12 cellular contexts compared by ENCODE assay signal in the genomic region with DNA sequence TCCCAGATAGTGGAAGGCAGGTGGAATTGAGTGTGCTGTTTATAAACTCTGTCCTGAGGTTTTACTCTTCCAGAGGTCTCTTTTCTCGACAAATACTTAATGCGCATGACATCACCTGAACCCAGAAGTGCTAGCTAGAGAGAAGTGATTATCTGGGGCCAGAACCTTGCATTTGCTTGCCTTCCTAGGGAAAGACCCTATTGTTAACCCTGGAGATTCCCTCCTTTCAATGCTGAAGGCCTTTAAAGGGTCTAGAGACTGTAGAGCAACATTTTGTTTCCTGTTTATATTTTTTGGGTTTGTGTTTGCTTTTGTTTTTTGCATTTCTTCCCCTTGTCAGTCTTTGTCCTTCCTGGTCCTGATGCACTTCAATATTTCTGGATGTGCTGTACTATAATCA. TPM values are rescaled to one million over a fixed set of nuclear protein-coding genes. Genes with fewer than 3 reads are reported as not detected.
A peak's percentile ranks its signal among the peaks of the same experiment; 100 is the strongest.
DNase-seq lines count a peak whose midpoint lies in the region; ATAC-seq and TF ChIP-seq lines count a peak whose summit lies in the region.
"Had no signal": no experiment of that assay in that cellular context is flagged by ENCODE, and none has a peak within 500 bp of the region (broad histone marks: within the 10 kb centered on the region; RNA-seq: fewer than 3 reads in every experiment).

No MANE protein-coding gene starts in this region.

- H2BK20ac ChIP-seq in IMR-90 (ENCODE audit: low read depth, low read length): peak overlapping the region; percentile 27; the same call in 1 of the 2 replicates

- CTCF ChIA-PET in IMR-90 (lab: Yijun Ruan, JAX): interaction anchor here (0.6 kb wide), 1 partner anchor 135 kb away, joined by 3 read pairs; no protein-coding TSS in a partner anchor

- 0 out of 2 replicates have a peak overlapping the region, but pooled peaks have one; percentile 75 for H2AK5ac ChIP-seq in IMR-90 (ENCODE audit: low read depth, low read length)

- peaks cover 19 to 80% of the 10 kb centered on the region in 2 experiments; a peak in 3 of 4 replicates for H3K79me1 ChIP-seq in IMR-90 (ENCODE audit: low read depth in 1 of 2, low read length in 2 of 2)

- no peak overlapping the region for H3K4me3 Mint-ChIP-seq in activated T-helper 1 cell treated with anti-CD3 and anti-CD28 coated beads, Interleukin-12 subunit alpha, Interleukin-12 subunit beta, Interleukin-2, Interleukin-4 antibody, amounts not matched to agents 30 ng/mL and 10 ng/mL and 1 ng/mL, durations not matched to agents 14 hours and 24 hours and 36 hours
- H3K4me3 Mint-ChIP-seq in stimulated activated memory B cell treated with anti-CD40 and anti-IgM and Interleukin-4, amounts not matched to agents 10 μg/mL and 1 μg/mL and 100 μg/mL, for 72 hours: no peak overlapping the region
- H3K4me3 Mint-ChIP-seq: mesothelial cell of epicardium had no signal

- H3K4me3 ChIP-seq in IMR-90 (ENCODE audit: insufficient read depth, low read depth, low read length) (no peak overlapping the region), gastroesophageal sphincter (no peak overlapping the region), Karpas-422 (ENCODE audit: low read length) (no peak overlapping the region)
- H3K4me3 ChIP-seq: right lobe of liver had no signal

- H4K8ac ChIP-seq in IMR-90 (ENCODE audit: low read depth in 2 of 2, low read length in 2 of 2): peak overlapping the region in 1 of 2 experiments; percentile 6; a peak in 1 of 4 replicates

- H2AFZ ChIP-seq in IMR-90 (replicated peaks; ENCODE audit: low read length, poor library complexity): no peak overlapping the region
- H2AFZ ChIP-seq in Karpas-422 (ENCODE audit: low read length): no peak overlapping the region

- peak overlapping the region; percentile 69; the same call in 1 of the 2 replicates for H3K23ac ChIP-seq in IMR-90 (ENCODE audit: low read depth, low read length)

- H3K18ac ChIP-seq in IMR-90 (ENCODE audit: low read depth, low read length): peak overlapping the region; percentile 30; the same call in 1 of the 2 replicates

- H3K27ac Mint-ChIP-seq in activated T-helper 1 cell treated with anti-CD3 and anti-CD28 coated beads, Interleukin-12 subunit alpha, Interleukin-12 subunit beta, Interleukin-2, Interleukin-4 antibody, amounts not matched to agents 30 ng/mL and 10 ng/mL and 1 ng/mL, durations not matched to agents 14 hours and 24 hours and 36 hours: peak overlapping the region; percentile 90
- peak overlapping the region; percentile 38 for H3K27ac Mint-ChIP-seq in stimulated activated memory B cell treated with anti-CD40 and anti-IgM and Interleukin-4, amounts not matched to agents 10 μg/mL and 1 μg/mL and 100 μg/mL, for 72 hours
- H3K27ac Mint-ChIP-seq: mesothelial cell of epicardium had no signal

- H3K9me3 ChIP-seq in IMR-90 (ENCODE audit: control insufficient read depth, insufficient read depth, low read length) (no peaks in the 10 kb centered on the region), gastroesophageal sphincter (no peaks in the 10 kb centered on the region), Karpas-422 (ENCODE audit: low read length) (no peaks in the 10 kb centered on the region)
- H3K9me3 ChIP-seq: right lobe of liver had no signal

- H3K4me1 Mint-ChIP-seq in activated T-helper 1 cell treated with anti-CD3 and anti-CD28 coated beads, Interleukin-12 subunit alpha, Interleukin-12 subunit beta, Interleukin-2, Interleukin-4 antibody, amounts not matched to agents 30 ng/mL and 10 ng/mL and 1 ng/mL, durations not matched to agents 14 hours and 24 hours and 36 hours (ENCODE audit: low read depth): peaks cover 64% of the 10 kb centered on the region
- H3K4me1 Mint-ChIP-seq in stimulated activated memory B cell treated with anti-CD40 and anti-IgM and Interleukin-4, amounts not matched to agents 10 μg/mL and 1 μg/mL and 100 μg/mL, for 72 hours: peaks cover 11% of the 10 kb centered on the region

- TF ChIP-seq CTCF in IMR-90 (conservative IDR thresholded peaks at IDR 0.05; ENCODE audit: low read depth, low read length) (no peak), gastroesophageal sphincter (IDR thresholded peaks at IDR 0.05) (no peak)

- peak overlapping the region; percentile 40; the same call in 1 of the 2 replicates for H3K4me2 ChIP-seq in IMR-90 (ENCODE audit: low read depth, low read length)
- H3K4me2 ChIP-seq in Karpas-422 (ENCODE audit: low read depth, low read length, poor library complexity, severe bottlenecking): no peak overlapping the region

- POLR2A ChIA-PET in IMR-90 (lab: Charles Lee; ENCODE audit: unreplicated experiment): no interaction called here

- H3K56ac ChIP-seq in IMR-90 (ENCODE audit: extremely low read depth, insufficient read depth, low read length): peak overlapping the region; percentile 56

- no peaks in the 10 kb centered on the region for H3K9me3 Mint-ChIP-seq in activated T-helper 1 cell treated with anti-CD3 and anti-CD28 coated beads, Interleukin-12 subunit alpha, Interleukin-12 subunit beta, Interleukin-2, Interleukin-4 antibody, amounts not matched to agents 30 ng/mL and 10 ng/mL and 1 ng/mL, durations not matched to agents 14 hours and 24 hours and 36 hours
- no peaks in the 10 kb centered on the region for H3K9me3 Mint-ChIP-seq in stimulated activated memory B cell treated with anti-CD40 and anti-IgM and Interleukin-4, amounts not matched to agents 10 μg/mL and 1 μg/mL and 100 μg/mL, for 72 hours
- H3K9me3 Mint-ChIP-seq: mesothelial cell of epicardium had no signal

- TF ChIP-seq EP300 in gastroesophageal sphincter (IDR thresholded peaks at IDR 0.05): no peak

- peak overlapping the region; percentile 74 for H3K4ac ChIP-seq in IMR-90 (ENCODE audit: low read depth, low read length)

- DNase-seq in IMR-90 (no peak), Karpas-422 (no peak), GDM1 (lab: John Stamatoyannopoulos, UW) (no peak)
- no peak for DNase-seq in activated T-helper 1 cell treated with anti-CD3 and anti-CD28 coated beads, Interleukin-12 subunit alpha, Interleukin-12 subunit beta, Interleukin-2, Interleukin-4 antibody, amounts not matched to agents 30 ng/mL and 10 ng/mL and 1 ng/mL, durations not matched to agents 14 hours and 24 hours and 36 hours (ENCODE audit: low spot score)
- DNase-seq: activated gamma-delta T cell treated with Interleukin-2 at 50 U/mL for 16 hours, head of caudate nucleus, KBM-7, right lobe of liver had no signal

- TF ChIP-seq RAD21 in IMR-90 (IDR thresholded peaks at IDR 0.05; ENCODE audit: low read length): no peak

- peaks cover 25% of the 10 kb centered on the region for H3K36me3 Mint-ChIP-seq in activated T-helper 1 cell treated with anti-CD3 and anti-CD28 coated beads, Interleukin-12 subunit alpha, Interleukin-12 subunit beta, Interleukin-2, Interleukin-4 antibody, amounts not matched to agents 30 ng/mL and 10 ng/mL and 1 ng/mL, durations not matched to agents 14 hours and 24 hours and 36 hours (ENCODE audit: low read depth)
- peaks cover 9% of the 10 kb centered on the region for H3K36me3 Mint-ChIP-seq in stimulated activated memory B cell treated with anti-CD40 and anti-IgM and Interleukin-4, amounts not matched to agents 10 μg/mL and 1 μg/mL and 100 μg/mL, for 72 hours

- intact Hi-C loops in IMR-90 (cut with micrococcal nuclease): no loop called here
- intact Hi-C loops in activated T-helper 1 cell treated with anti-CD3 and anti-CD28 coated beads, Interleukin-12 subunit alpha, Interleukin-12 subunit beta, Interleukin-2, Interleukin-4 antibody, amounts not matched to agents 30 ng/mL and 10 ng/mL and 1 ng/mL, durations not matched to agents 14 hours and 24 hours and 36 hours (cut with micrococcal nuclease): loop anchor here (1.0 to 2.0 kb wide), 3 partner anchors 10 to 14 kb away; no protein-coding TSS in a partner anchor

- H3K27me3 Mint-ChIP-seq in activated T-helper 1 cell treated with anti-CD3 and anti-CD28 coated beads, Interleukin-12 subunit alpha, Interleukin-12 subunit beta, Interleukin-2, Interleukin-4 antibody, amounts not matched to agents 30 ng/mL and 10 ng/mL and 1 ng/mL, durations not matched to agents 14 hours and 24 hours and 36 hours (ENCODE audit: insufficient read depth): no peaks in the 10 kb centered on the region
- H3K27me3 Mint-ChIP-seq in stimulated activated memory B cell treated with anti-CD40 and anti-IgM and Interleukin-4, amounts not matched to agents 10 μg/mL and 1 μg/mL and 100 μg/mL, for 72 hours: no peaks in the 10 kb centered on the region

- H3K36me3 ChIP-seq in IMR-90 (ENCODE audit: control insufficient read depth, insufficient read depth, low read length): peaks cover 5% of the 10 kb centered on the region; the same call in 1 of the 2 replicates
- H3K36me3 ChIP-seq in gastroesophageal sphincter: no peaks in the 10 kb centered on the region
- H3K36me3 ChIP-seq in Karpas-422 (ENCODE audit: insufficient read depth, low read length): no peaks in the 10 kb centered on the region
- H3K36me3 ChIP-seq: right lobe of liver had no signal

- H4K91ac ChIP-seq in IMR-90 (ENCODE audit: insufficient read depth, low read depth, low read length): peak overlapping the region; percentile 45; the same call in 1 of the 2 replicates

- in situ Hi-C loops in IMR-90 (cut with MboI; ENCODE audit: low sequenced_read_pairs): no loop called here

- dilution Hi-C loops in IMR-90 (cut with HindIII; ENCODE audit: low sequenced_read_pairs, unreplicated experiment): no loop called here

- H3K27me3 ChIP-seq in IMR-90 (ENCODE audit: control insufficient read depth, insufficient read depth, low read length) (no peaks in the 10 kb centered on the region), gastroesophageal sphincter (no peaks in the 10 kb centered on the region), Karpas-422 (ENCODE audit: low read length) (no peaks in the 10 kb centered on the region)
- H3K27me3 ChIP-seq: right lobe of liver had no signal

- 0 out of 2 replicates have a peak overlapping the region, but pooled peaks have one; percentile 37 for H4K5ac ChIP-seq in IMR-90 (ENCODE audit: low read depth, low read length)

- H2BK15ac ChIP-seq in IMR-90 (ENCODE audit: low read depth, low read length): no peak overlapping the region

- no peak for TF ChIP-seq POLR2A in IMR-90 (IDR thresholded peaks at IDR 0.05; ENCODE audit: low read depth, low read length)
- no peak for TF ChIP-seq POLR2A in gastroesophageal sphincter (IDR thresholded peaks at IDR 0.05)

- H2BK5ac ChIP-seq in IMR-90 (ENCODE audit: low read depth, low read length, poor library complexity, severe bottlenecking): peak overlapping the region; percentile 72

- ATAC-seq in IMR-90 (ENCODE audit: low read depth): no peak; the same call in 1 of the 2 replicates
- ATAC-seq in gastroesophageal sphincter: no peak
- no peak for ATAC-seq in stimulated activated memory B cell treated with anti-CD40 and anti-IgM and Interleukin-4, amounts not matched to agents 10 μg/mL and 1 μg/mL and 100 μg/mL, for 72 hours
- no peak for ATAC-seq in HG03521 (IDR thresholded peaks at IDR 0.05; ENCODE audit: unreplicated experiment)
- ATAC-seq: right lobe of liver had no signal

- peak overlapping the region; percentile 38; the same call in 1 of the 2 replicates for H3K14ac ChIP-seq in IMR-90 (replicated peaks; ENCODE audit: low read depth, low read length)

- H3K4me1 ChIP-seq in IMR-90 (ENCODE audit: control insufficient read depth, insufficient read depth, low read length) (peaks cover 28% of the 10 kb centered on the region), gastroesophageal sphincter (peaks cover 22 to 99% (median 46%) of the 10 kb centered on the region in 3 donors), Karpas-422 (ENCODE audit: low read length) (no peaks in the 10 kb centered on the region)

- H3K9me2 ChIP-seq in Karpas-422 (replicated peaks; ENCODE audit: insufficient read depth, low read length): no peaks in the 10 kb centered on the region

- H3K9ac ChIP-seq in IMR-90 (ENCODE audit: low read depth, low read length) (no peak overlapping the region), Karpas-422 (ENCODE audit: low read length) (no peak overlapping the region)

- no peak overlapping the region for H2AK9ac ChIP-seq in IMR-90 (replicated peaks; ENCODE audit: low read depth, low read length, poor library complexity)

- no CpG with 5 or more reads among the region's 2 CpGs for WGBS in IMR-90 (ENCODE audit: extremely low coverage in 2 of 2, insufficient read length in 1 of 2), 2 experiments
- WGBS in gastroesophageal sphincter (ENCODE audit: low coverage in 1 of 2), 2 donors: 34 to 46% methylated on average over 2 of the region's 2 CpGs

- H3K9me1 ChIP-seq in IMR-90 (ENCODE audit: insufficient read depth, low read length): peaks cover 29% of the 10 kb centered on the region

- H3K27ac ChIP-seq in IMR-90 (ENCODE audit: insufficient read depth, low read length) (peak overlapping the region; percentile 18; the same call in 1 of the 2 replicates), gastroesophageal sphincter (peak overlapping the region; percentile 70 to 89 (median 83)), Karpas-422 (ENCODE audit: low read length) (no peak overlapping the region)
- H3K27ac ChIP-seq: right lobe of liver had no signal

- peaks cover 68% of the 10 kb centered on the region for H4K20me1 ChIP-seq in IMR-90 (ENCODE audit: insufficient read depth, low read length)
- H4K20me1 ChIP-seq in Karpas-422 (ENCODE audit: insufficient read depth, low read depth, low read length): no peaks in the 10 kb centered on the region

- peak overlapping the region; percentile 65; the same call in 1 of the 2 replicates for H2BK120ac ChIP-seq in IMR-90 (ENCODE audit: low read depth, low read length)

- H3K79me2 ChIP-seq in Karpas-422 (ENCODE audit: low read length): no peaks in the 10 kb centered on the region

- BruUV-seq in IMR-90 (replicated peaks; lab: Mats Ljungman, UMichigan): no TSS peak

RNA-seq across cellular contexts. Expression of a gene that starts 36.2 kb away (rescaled TPM):
- total RNA-seq in IMR-90 (2012; rRNA removed) (290 and 311 TPM in 2 replicates), gastroesophageal sphincter (100 to 1,000 TPM; 211 to 454 (median 257) TPM)
- 172 TPM in 2 replicates for polyA plus RNA-seq in IMR-90 (2012; rRNA removed)
- 65.5 and 87.1 TPM in 2 replicates for polyA plus RNA-seq in IMR-90 (2012; cell fraction: cytosol; rRNA removed)
- 90.6 and 259 TPM in 2 replicates for polyA plus RNA-seq in IMR-90 (2012; cell fraction: nucleus; rRNA removed; ENCODE audit: low replicate concordance)
- total RNA-seq in activated T-helper 1 cell treated with anti-CD3 and anti-CD28 coated beads, Interleukin-12 subunit alpha, Interleukin-12 subunit beta, Interleukin-2, Interleukin-4 antibody, amounts not matched to agents 30 ng/mL and 10 ng/mL and 1 ng/mL, durations not matched to agents 14 hours and 24 hours and 36 hours: 47.4 and 49.8 TPM in 2 replicates
- 2.5 and 2.7 TPM in 2 replicates for total RNA-seq in Karpas-422 (2014; rRNA removed; shearing (Covaris generic); ENCODE audit: low replicate concordance)

Comparison
In these comparisons a context has a peak if more than half of its experiments do, and no peak if none do; other contexts are left out.
1. RNA of a gene that starts 36.2 kb away (total RNA-seq): 290 to 311 TPM in IMR-90, 211 to 454 TPM in gastroesophageal sphincter and 47.4 to 49.8 TPM in activated T-helper 1 cell treated with anti-CD3 and anti-CD28 coated beads, Interleukin-12 subunit alpha, Interleukin-12 subunit beta, Interleukin-2, Interleukin-4 antibody, amounts not matched to agents 30 ng/mL and 10 ng/mL and 1 ng/mL, durations not matched to agents 14 hours and 24 hours and 36 hours; 2.5 to 2.7 TPM in Karpas-422; every median in the first group is over 10 times any median in the second.